In the genomic region with DNA sequence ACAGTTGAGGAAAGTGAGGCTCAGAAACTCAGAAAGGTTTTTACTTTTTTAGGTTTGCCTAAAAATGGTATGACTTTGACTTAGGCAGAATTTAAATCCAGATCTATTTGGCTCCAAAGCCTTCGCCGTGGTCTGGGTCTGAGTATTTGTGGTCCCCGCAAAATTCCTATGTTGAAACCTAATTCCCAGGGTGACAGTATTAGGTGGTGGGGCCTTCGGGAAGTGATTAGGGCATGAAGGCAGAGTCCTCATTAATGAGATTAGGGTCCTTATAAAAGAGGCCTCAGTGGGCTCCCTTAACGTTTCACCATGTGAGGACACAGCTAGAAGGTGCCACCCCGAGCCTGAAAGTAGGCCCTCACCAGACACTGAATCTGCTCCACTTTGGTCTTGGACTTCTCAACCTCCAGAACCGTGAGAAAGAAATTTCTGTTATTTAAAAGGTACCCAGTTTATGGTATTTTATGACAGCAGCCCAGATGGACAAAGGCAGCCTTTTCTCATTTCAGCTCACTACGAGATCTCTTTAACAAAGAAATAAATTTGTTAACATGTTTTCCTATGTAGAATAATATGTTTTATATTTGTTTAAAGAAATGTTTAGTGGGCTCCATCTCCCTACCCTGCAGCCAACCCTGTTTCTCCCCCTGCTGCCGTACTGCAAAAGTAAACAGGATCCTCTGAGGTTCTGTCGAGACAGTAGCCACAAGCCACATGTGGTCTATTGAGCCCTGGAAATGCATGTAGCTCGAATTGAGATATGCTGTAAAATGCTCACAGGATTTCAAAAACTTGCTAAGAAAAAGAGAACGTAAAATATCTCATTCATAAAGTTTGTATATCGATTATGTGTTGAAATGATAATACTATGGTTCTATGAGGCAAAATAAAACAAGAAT, we compare ENCODE assay signal across 11 cellular contexts.
DNase-seq lines count a peak whose midpoint lies in the region; ATAC-seq, FAIRE-seq and TF ChIP-seq lines count a peak whose summit lies in the region.
"Had no signal": no experiment of that assay in that cellular context is flagged by ENCODE, and none has a peak within 500 bp of the region (broad histone marks: within the 10 kb centered on the region; RNA-seq: fewer than 3 reads in every experiment).

No MANE protein-coding gene starts in this region.

- H3K27ac ChIP-seq in DND-41 (ENCODE audit: low read length) (peak overlapping the region; percentile 72), HL-60 (replicated peaks) (peak overlapping the region; percentile 20; the same call in 1 of the 2 replicates), astrocyte (ENCODE audit: low read depth, low read length) (no peak overlapping the region), neuronal stem cell (replicated peaks; ENCODE audit: low read length) (peak overlapping the region; percentile 91)

- H3K18ac ChIP-seq in neuronal stem cell (ENCODE audit: low read length) = no peak overlapping the region

- no CpG with 5 or more reads among the region's 13 CpGs for WGBS in neuronal stem cell (ENCODE audit: extremely low coverage in 2 of 2, insufficient read length in 2 of 2, insufficient replicate concordance in 1 of 2), 2 donors

- H3K36me3 ChIP-seq in DND-41 (ENCODE audit: insufficient read depth, low read length) (no peaks in the 10 kb centered on the region), astrocyte (ENCODE audit: insufficient read depth, low read length) (no peaks in the 10 kb centered on the region), neuronal stem cell (replicated peaks in 1 of 2; ENCODE audit: control insufficient read depth in 2 of 2, insufficient read depth in 2 of 2, low read length in 2 of 2) (no peaks in the 10 kb centered on the region)

- H3K9ac ChIP-seq in DND-41 (ENCODE audit: low read depth, low read length) (peak overlapping the region; percentile 31), astrocyte (ENCODE audit: low read length) (no peak overlapping the region), neuronal stem cell (ENCODE audit: low read depth, low read length, poor library complexity) (no peak overlapping the region)

- peak; percentile 48 for TF ChIP-seq CTCF in DND-41 (IDR thresholded peaks at IDR 0.05; ENCODE audit: borderline replicate concordance, extremely low read depth, low read length, poor library complexity, severe bottlenecking)
- TF ChIP-seq CTCF in HL-60 (IDR thresholded peaks at IDR 0.05; ENCODE audit: insufficient read depth, low read length) = no peak
- no peak for TF ChIP-seq CTCF in astrocyte (IDR thresholded peaks at IDR 0.05; ENCODE audit: insufficient read depth, low read depth, low read length)

- H2BK12ac ChIP-seq in neuronal stem cell (ENCODE audit: low read length) = no peak overlapping the region

- no peaks in the 10 kb centered on the region for H3K36me3 Mint-ChIP-seq in astrocyte (ENCODE audit: low read depth, unreplicated experiment)
- H3K36me3 Mint-ChIP-seq: CD4-positive, alpha-beta memory T cell had no signal

- no peaks in the 10 kb centered on the region for H3K79me1 ChIP-seq in neuronal stem cell (ENCODE audit: low read depth, low read length)

- no peak overlapping the region for H4K91ac ChIP-seq in neuronal stem cell (ENCODE audit: low read depth, low read length, poor library complexity)

- ATAC-seq in DND-41 (ENCODE audit: insufficient read depth, low read depth) (peak; percentile 98), GM18498 (IDR thresholded peaks at IDR 0.05; ENCODE audit: unreplicated experiment) (no peak)

- H3K14ac ChIP-seq in neuronal stem cell (ENCODE audit: low read length) = no peak overlapping the region

- peak; percentile 41 for FAIRE-seq in astrocyte (lab: Jason Lieb, UNC)

- H3K4me3 Mint-ChIP-seq in astrocyte (ENCODE audit: unreplicated experiment) = no peak overlapping the region
- H3K4me3 Mint-ChIP-seq: CD4-positive, alpha-beta memory T cell had no signal

- no peak overlapping the region for H3K4ac ChIP-seq in neuronal stem cell (ENCODE audit: low read length)

- no peaks in the 10 kb centered on the region for H4K20me1 ChIP-seq in DND-41 (ENCODE audit: insufficient read depth, low read length)
- H4K20me1 ChIP-seq in astrocyte (ENCODE audit: insufficient read depth, low read length) = no peaks in the 10 kb centered on the region

- H3K4me1 ChIP-seq in DND-41 (ENCODE audit: insufficient read depth, low read length) = peaks cover 34% of the 10 kb centered on the region
- H3K4me1 ChIP-seq in astrocyte (ENCODE audit: insufficient read depth, low read length) = peaks cover 16% of the 10 kb centered on the region
- H3K4me1 ChIP-seq in neuronal stem cell (ENCODE audit: control insufficient read depth in 2 of 2, insufficient read depth in 1 of 2, low read depth in 1 of 2, low read length in 2 of 2) = peaks cover 17% of the 10 kb centered on the region in 2 donors

- H3K23ac ChIP-seq in neuronal stem cell (ENCODE audit: low read depth, low read length, poor library complexity) = no peak overlapping the region

- DNase-seq in DND-41 (peak; percentile 55), HL-60 (ENCODE audit: low read depth in 1 of 2, low spot score in 1 of 2) (no peak), astrocyte (ENCODE audit: low read depth) (no peak), neuronal stem cell (ENCODE audit: low spot score) (no peak), EL (no peak), NCI-H187 treated with DMSO at 0.1 percent for 48 hours (lab: John Stamatoyannopoulos, UW) (no peak)
- DNase-seq: activated CD4-positive, CD25-positive, alpha-beta regulatory T cell treated with anti-CD3 and anti-CD28 coated beads, Interleukin-2, amount 50 U/mL, for 72 hours; CD4-positive, alpha-beta memory T cell; IMR-90; NCI-H1436 treated with DMSO at 0.1 percent for 48 hours had no signal

- H2AFZ ChIP-seq in DND-41 (ENCODE audit: low read depth, low read length) = peak overlapping the region; percentile 57
- H2AFZ ChIP-seq in astrocyte (ENCODE audit: low read depth, low read length) = no peak overlapping the region
- H2AFZ ChIP-seq in neuronal stem cell (ENCODE audit: low read length) = peak overlapping the region; percentile 39

- peaks cover 33% of the 10 kb centered on the region for H3K4me1 Mint-ChIP-seq in astrocyte (ENCODE audit: low read depth, unreplicated experiment)
- H3K4me1 Mint-ChIP-seq: CD4-positive, alpha-beta memory T cell had no signal

- H3K79me2 ChIP-seq in DND-41 (ENCODE audit: insufficient read depth, low read length) (no peaks in the 10 kb centered on the region), astrocyte (ENCODE audit: insufficient read depth, low read length) (no peaks in the 10 kb centered on the region)

- H3K27me3 ChIP-seq in DND-41 (ENCODE audit: insufficient read depth, low read length, poor library complexity) (no peaks in the 10 kb centered on the region), HL-60 (ENCODE audit: insufficient read depth, poor library complexity, severe bottlenecking) (no peaks in the 10 kb centered on the region), astrocyte (ENCODE audit: insufficient read depth, low read length) (no peaks in the 10 kb centered on the region), neuronal stem cell (ENCODE audit: control insufficient read depth in 3 of 3, insufficient read depth in 3 of 3, low read depth in 1 of 3, low read length in 3 of 3) (no peaks in the 10 kb centered on the region)

- no peak overlapping the region for H4K8ac ChIP-seq in neuronal stem cell (ENCODE audit: low read depth, low read length)

- H3K27me3 Mint-ChIP-seq in astrocyte (ENCODE audit: low read depth, unreplicated experiment) = no peaks in the 10 kb centered on the region

- H2BK15ac ChIP-seq in neuronal stem cell (ENCODE audit: low read length) = no peak overlapping the region

- peak overlapping the region; percentile 26 for H3K4me2 ChIP-seq in DND-41 (ENCODE audit: insufficient read depth, low read length)
- no peak overlapping the region for H3K4me2 ChIP-seq in astrocyte (ENCODE audit: low read length)
- H3K4me2 ChIP-seq in neuronal stem cell (ENCODE audit: insufficient read depth, low read length, poor library complexity, severe bottlenecking) = no peak overlapping the region

- no peaks in the 10 kb centered on the region for H3K9me3 ChIP-seq in DND-41 (ENCODE audit: insufficient read depth, low read length, severe bottlenecking)
- no peaks in the 10 kb centered on the region for H3K9me3 ChIP-seq in astrocyte (ENCODE audit: insufficient read depth, low read depth, low read length)
- H3K9me3 ChIP-seq in neuronal stem cell (replicated peaks in 1 of 2; ENCODE audit: control insufficient read depth in 2 of 2, insufficient read depth in 1 of 2, low read depth in 1 of 2, low read length in 2 of 2) = no peaks in the 10 kb centered on the region

- H3K27ac Mint-ChIP-seq in astrocyte (ENCODE audit: unreplicated experiment) = peak overlapping the region; percentile 41

- no peaks in the 10 kb centered on the region for H3K9me3 Mint-ChIP-seq in astrocyte (ENCODE audit: unreplicated experiment)
- H3K9me3 Mint-ChIP-seq: CD4-positive, alpha-beta memory T cell had no signal

- H3K4me3 ChIP-seq in DND-41 (ENCODE audit: low read depth in 1 of 2, low read length in 2 of 2) = no peak overlapping the region
- no peak overlapping the region for H3K4me3 ChIP-seq in HL-60 (replicated peaks; ENCODE audit: insufficient read depth, low read length)
- no peak overlapping the region for H3K4me3 ChIP-seq in astrocyte (ENCODE audit: insufficient read depth, low read depth, low read length)
- no peak overlapping the region for H3K4me3 ChIP-seq in neuronal stem cell (ENCODE audit: low read length in 2 of 2)

- no peak overlapping the region for H2AK5ac ChIP-seq in neuronal stem cell (ENCODE audit: low read depth, low read length)

- no peak overlapping the region for H2BK5ac ChIP-seq in neuronal stem cell (ENCODE audit: low read length)

- no peak overlapping the region for H2BK120ac ChIP-seq in neuronal stem cell (ENCODE audit: low read depth, low read length)
